8 cellular contexts compared by ENCODE assay signal in the genomic region with DNA sequence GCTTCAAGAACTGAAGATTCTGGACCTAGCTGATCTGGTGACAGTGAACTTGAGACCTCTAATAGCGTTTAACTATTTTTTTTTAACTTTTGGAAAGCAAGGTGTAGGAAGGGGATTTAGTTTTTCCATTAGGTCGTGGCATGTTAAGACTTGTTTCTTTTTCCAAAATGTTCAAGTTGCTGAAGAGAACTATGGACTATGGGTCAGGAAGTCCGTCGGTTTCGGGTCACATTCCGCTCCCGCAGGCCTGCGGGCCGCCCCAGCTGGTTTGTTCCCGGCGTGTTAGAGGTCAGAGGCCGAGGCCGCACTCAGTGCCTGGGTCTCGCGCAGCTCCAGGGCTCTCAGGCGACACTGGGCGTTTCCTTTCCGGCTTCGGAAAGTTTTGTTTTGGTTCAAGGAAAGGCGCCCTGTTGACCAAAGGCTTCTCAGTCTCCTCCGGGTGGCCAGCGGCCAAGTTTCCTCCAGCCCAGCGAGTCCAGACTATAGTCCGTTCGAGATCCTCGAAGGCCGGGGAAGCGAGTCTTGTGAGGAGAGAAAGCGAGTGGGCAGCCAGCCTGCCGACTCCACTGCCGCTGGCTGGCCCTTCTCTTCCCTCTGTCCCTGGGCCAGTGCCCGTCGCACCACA. TPM values are rescaled to one million over a fixed set of nuclear protein-coding genes. Genes with fewer than 3 reads are reported as not detected.
A peak's percentile ranks its signal among the peaks of the same experiment; 100 is the strongest.
DNase-seq lines count a peak whose midpoint lies in the region; ATAC-seq and TF ChIP-seq lines count a peak whose summit lies in the region.

No MANE protein-coding gene starts in this region.

- CTCF ChIA-PET in activated CD4-positive, alpha-beta T cell treated with anti-CD3 and anti-CD28 coated beads for 36 hours (lab: Charles Lee) = interaction anchor here (0.7 to 2.6 kb wide), 3 partner anchors 11 to 1625 kb away, joined by 3 to 13 read pairs (median 3); no protein-coding TSS in a partner anchor

- TF ChIP-seq CTCF in SU-DHL-6 (IDR thresholded peaks at IDR 0.05; ENCODE audit: insufficient read depth, low read length, poor library complexity, severe bottlenecking) (no peak), esophagus muscularis mucosa (IDR thresholded peaks at IDR 0.05) (no peak), neural cell (IDR thresholded peaks at IDR 0.05; ENCODE audit: poor library complexity, severe bottlenecking) (no peak)

- H3K4me1 Mint-ChIP-seq in activated CD4-positive, alpha-beta T cell treated with anti-CD3 and anti-CD28 coated beads for 36 hours = peaks cover 9% of the 10 kb centered on the region

- H3K4me1 ChIP-seq in esophagus muscularis mucosa = peaks cover 30 to 49% (median 41%) of the 10 kb centered on the region in 4 donors

- DNase-seq in activated CD4-positive, alpha-beta T cell treated with anti-CD3 and anti-CD28 coated beads for 36 hours = no peak
- DNase-seq in activated CD4-positive, alpha-beta T cell treated with anti-CD3 and anti-CD28 coated beads, Interleukin-2, amount 50 U/mL, for 1 hour = no peak
- no peak for DNase-seq in esophagus muscularis mucosa (ENCODE audit: extremely low spot score)
- no peak for DNase-seq in NCI-H1092 (lab: John Stamatoyannopoulos, UW)
- no peak for DNase-seq in putamen (ENCODE audit: low spot score)

- H3K36me3 ChIP-seq in SU-DHL-6 (ENCODE audit: low read length) (no peaks in the 10 kb centered on the region), esophagus muscularis mucosa (peaks cover 0 to 4% (median 0%) of the 10 kb centered on the region in 4 donors), neural cell (ENCODE audit: insufficient read depth, low read length) (no peaks in the 10 kb centered on the region)

- no peaks in the 10 kb centered on the region for H3K36me3 Mint-ChIP-seq in activated CD4-positive, alpha-beta T cell treated with anti-CD3 and anti-CD28 coated beads for 36 hours (ENCODE audit: low read depth)

- H3F3A ChIP-seq in SU-DHL-6 (ENCODE audit: insufficient read depth) = no peaks in the 10 kb centered on the region
- no peaks in the 10 kb centered on the region for H3F3A ChIP-seq in neural cell (ENCODE audit: insufficient read depth, low read length, poor library complexity, severe bottlenecking)

- peak; percentile 46 for ATAC-seq in activated CD4-positive, alpha-beta T cell treated with anti-CD3 and anti-CD28 coated beads for 36 hours
- peak; percentile 53 for ATAC-seq in HG02943 (IDR thresholded peaks at IDR 0.05; ENCODE audit: low read depth, unreplicated experiment)

- H3K9me2 ChIP-seq in SU-DHL-6 (replicated peaks; ENCODE audit: insufficient read depth, low read length) (no peaks in the 10 kb centered on the region), neural cell (ENCODE audit: insufficient read depth, low read length) (no peaks in the 10 kb centered on the region)

- 9% methylated on average over 31 of the region's 33 CpGs for WGBS in esophagus muscularis mucosa

- H3K27me3 ChIP-seq in SU-DHL-6 (ENCODE audit: low read length) = no peaks in the 10 kb centered on the region; the same call in 1 of the 2 replicates
- H3K27me3 ChIP-seq in esophagus muscularis mucosa = no peaks in the 10 kb centered on the region
- H3K27me3 ChIP-seq in neural cell (ENCODE audit: insufficient read depth, low read depth, low read length) = no peaks in the 10 kb centered on the region

- no peaks in the 10 kb centered on the region for H3K79me2 ChIP-seq in SU-DHL-6 (ENCODE audit: insufficient read depth, low read length)
- peaks cover 36% of the 10 kb centered on the region for H3K79me2 ChIP-seq in neural cell (replicated peaks; ENCODE audit: insufficient read depth, low read length)

- H3K4me3 ChIP-seq in SU-DHL-6 (ENCODE audit: insufficient read depth, low read length, poor library complexity, severe bottlenecking) (peak overlapping the region; percentile 89), esophagus muscularis mucosa (peak overlapping the region; percentile 80 to 98 (median 92)), neural cell (ENCODE audit: low read length) (peak overlapping the region; percentile 84)

- peaks cover 41% of the 10 kb centered on the region for H3K27me3 Mint-ChIP-seq in activated CD4-positive, alpha-beta T cell treated with anti-CD3 and anti-CD28 coated beads for 36 hours

- H3K9ac ChIP-seq in SU-DHL-6 (ENCODE audit: low read length) (peak overlapping the region; percentile 64), neural cell (ENCODE audit: low read length) (peak overlapping the region; percentile 87)

- H4K20me1 ChIP-seq in SU-DHL-6 (ENCODE audit: low read depth, low read length) (no peaks in the 10 kb centered on the region), neural cell (ENCODE audit: insufficient read depth) (no peaks in the 10 kb centered on the region)

- H3K9me3 ChIP-seq in SU-DHL-6 (ENCODE audit: insufficient read depth, low read length) = no peaks in the 10 kb centered on the region
- H3K9me3 ChIP-seq in esophagus muscularis mucosa = no peaks in the 10 kb centered on the region
- H3K9me3 ChIP-seq in neural cell (ENCODE audit: low read length) = no peaks in the 10 kb centered on the region

- peak overlapping the region; percentile 99 for H2AFZ ChIP-seq in SU-DHL-6 (ENCODE audit: low read depth, low read length, severe bottlenecking)
- H2AFZ ChIP-seq in neural cell (ENCODE audit: low read depth, low read length) = peak overlapping the region; percentile 85

- POLR2A ChIA-PET in activated CD4-positive, alpha-beta T cell treated with anti-CD3 and anti-CD28 coated beads for 36 hours (lab: Charles Lee) = no interaction called here

- H3K27ac ChIP-seq in SU-DHL-6 (ENCODE audit: low read depth, low read length) (no peak overlapping the region), esophagus muscularis mucosa (replicated peaks in 1 of 4) (peak overlapping the region; percentile 94 to 99 (median 98)), neural cell (ENCODE audit: low read length) (no peak overlapping the region)

- no peak for TF ChIP-seq POLR2A in esophagus muscularis mucosa (IDR thresholded peaks at IDR 0.05; ENCODE audit: low read depth)

- no peaks in the 10 kb centered on the region for H3K9me3 Mint-ChIP-seq in activated CD4-positive, alpha-beta T cell treated with anti-CD3 and anti-CD28 coated beads for 36 hours (ENCODE audit: low read depth)

- peak overlapping the region; percentile 79 for H3K4me3 Mint-ChIP-seq in activated CD4-positive, alpha-beta T cell treated with anti-CD3 and anti-CD28 coated beads for 36 hours

- TF ChIP-seq EP300 in esophagus muscularis mucosa (IDR thresholded peaks at IDR 0.05) (no peak), neural cell (conservative IDR thresholded peaks at IDR 0.05; ENCODE audit: poor library complexity, severe bottlenecking) (no peak)

- TF ChIP-seq RAD21 in neural cell (conservative IDR thresholded peaks at IDR 0.05) = no peak

- H3K4me2 ChIP-seq in SU-DHL-6 (ENCODE audit: low read depth, low read length, poor library complexity, severe bottlenecking) (peak overlapping the region; percentile 67), neural cell (ENCODE audit: low read length) (peak overlapping the region; percentile 27)

- intact Hi-C loops in activated CD4-positive, alpha-beta T cell treated with anti-CD3 and anti-CD28 coated beads for 36 hours (cut with DNase I, micrococcal nuclease) = loop anchor here (1.0 to 10.0 kb wide), 10 partner anchors 106 to 542 kb away; partner anchors contain the start of genes TNPO1 (in 2 of the 2) and BTF3 (in 1 of the 2)
- intact Hi-C loops in esophagus muscularis mucosa (cut with DNase I) = no loop called here

- peak overlapping the region; percentile 74 for H3K27ac Mint-ChIP-seq in activated CD4-positive, alpha-beta T cell treated with anti-CD3 and anti-CD28 coated beads for 36 hours

TF ChIP-seq in neural cell, 6 proteins besides CTCF, POLR2A, EP300 and RAD21:
- TF ChIP-seq TAF1 (IDR thresholded peaks at IDR 0.05; ENCODE audit: low read depth) = no peak
- TF ChIP-seq EZH2 (IDR thresholded peaks at IDR 0.05; ENCODE audit: borderline replicate concordance, insufficient read depth, low read length, poor library complexity, severe bottlenecking) = no peak
- TF ChIP-seq MXI1 (conservative IDR thresholded peaks at IDR 0.05; ENCODE audit: poor library complexity, severe bottlenecking) = no peak
- no peak for TF ChIP-seq POLR2AphosphoS5 (IDR thresholded peaks at IDR 0.05)
- no peak for TF ChIP-seq REST (IDR thresholded peaks at IDR 0.05; ENCODE audit: borderline replicate concordance)
- TF ChIP-seq SMC3 (conservative IDR thresholded peaks at IDR 0.05; ENCODE audit: poor library complexity) = no peak

RNA-seq across cellular contexts. Expression of gene FCHO2, which starts 0.6 kb away (rescaled TPM):
- 1 to 10 TPM in 1 of 2 experiments, under 1 TPM in 1; 0.86 to 1.3 TPM for total RNA-seq in activated CD4-positive, alpha-beta T cell treated with anti-CD3 and anti-CD28 coated beads for 36 hours
- total RNA-seq in esophagus muscularis mucosa = 10 to 100 TPM; 19.7 to 26.6 (median 23.1) TPM
- polyA plus RNA-seq in neural cell = 19.9 and 24.3 TPM in 2 replicates
- 36.5 and 54.3 TPM in 2 replicates for polyA minus RNA-seq in neural cell

Comparison
In these comparisons a context has a peak if more than half of its experiments do, and no peak if none do; other contexts are left out.
1. H3K27ac ChIP-seq: peak in esophagus muscularis mucosa (4 of 4); none in SU-DHL-6 (single experiment) and neural cell (single experiment).
2. RNA of gene FCHO2, which starts 0.6 kb away (total RNA-seq): 19.7 to 26.6 TPM in esophagus muscularis mucosa; 0.86 to 1.3 TPM in activated CD4-positive, alpha-beta T cell treated with anti-CD3 and anti-CD28 coated beads for 36 hours; every median in the first group is over 4 times any median in the second.
3. Peak in every context shown above with its lines, with median percentiles within 50 percentile points of each other: H3K4me3 ChIP-seq.